In the genomic region with DNA sequence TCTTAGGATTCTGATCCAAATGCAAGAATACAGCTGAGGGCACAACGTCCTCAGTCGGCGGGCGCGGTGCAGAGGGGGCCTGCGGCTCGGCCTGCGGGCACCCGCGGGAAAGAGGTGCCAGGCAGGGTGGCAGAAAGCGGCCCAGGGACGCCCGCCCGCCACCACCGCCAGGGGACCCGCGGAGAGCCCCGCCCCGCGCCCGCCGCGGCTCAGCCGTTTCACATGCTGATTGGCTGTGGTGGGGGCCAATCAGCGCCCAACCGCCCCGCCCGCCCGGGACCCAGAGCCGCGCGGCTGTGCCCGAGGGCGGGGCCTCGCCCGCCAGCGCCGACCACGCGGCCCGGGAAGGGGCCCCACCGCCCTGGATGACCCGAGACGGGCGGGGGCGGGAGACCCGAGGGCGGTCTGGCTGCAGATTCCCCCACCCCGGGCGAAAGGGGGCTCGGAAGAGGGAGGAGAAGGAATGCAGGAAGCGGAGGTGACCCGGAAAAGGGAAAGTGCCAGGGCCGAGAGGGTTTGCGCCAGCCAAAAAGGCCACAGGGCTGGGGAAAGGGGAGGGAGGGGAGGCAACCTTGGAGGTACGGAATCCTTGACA, we compare ENCODE assay signal across 8 cellular contexts. TPM values are rescaled to one million over a fixed set of nuclear protein-coding genes. Genes with fewer than 3 reads are reported as not detected.
DNase-seq lines count a peak whose midpoint lies in the region; TF ChIP-seq lines count a peak whose summit lies in the region.

No MANE protein-coding gene starts in this region.

- H2BK120ac ChIP-seq in neuronal stem cell (ENCODE audit: low read depth, low read length): no peak overlapping the region

- WGBS in neuronal stem cell (ENCODE audit: extremely low coverage in 2 of 2, insufficient read length in 2 of 2, insufficient replicate concordance in 1 of 2), 2 donors: no CpG with 5 or more reads among the region's 56 CpGs

- peaks cover 15 to 98% of the 10 kb centered on the region in 2 donors for H3K36me3 ChIP-seq in neuronal stem cell (replicated peaks in 1 of 2; ENCODE audit: control insufficient read depth in 2 of 2, insufficient read depth in 2 of 2, low read length in 2 of 2)

- H2BK5ac ChIP-seq in neuronal stem cell (ENCODE audit: low read length): no peak overlapping the region

- H3K4me3 ChIP-seq in neuronal stem cell (ENCODE audit: low read length in 2 of 2): peak overlapping the region in 1 of 2 donors; percentile 77

- H2BK12ac ChIP-seq in neuronal stem cell (ENCODE audit: low read length): no peak overlapping the region

- H3K9me3 ChIP-seq in neuronal stem cell (replicated peaks in 1 of 2; ENCODE audit: control insufficient read depth in 2 of 2, insufficient read depth in 1 of 2, low read depth in 1 of 2, low read length in 2 of 2): peaks cover 0 to 80% of the 10 kb centered on the region in 2 donors

- H2AFZ ChIP-seq in neuronal stem cell (ENCODE audit: low read length): no peak overlapping the region

- H2BK15ac ChIP-seq in neuronal stem cell (ENCODE audit: low read length): no peak overlapping the region

- no peak overlapping the region for H3K14ac ChIP-seq in neuronal stem cell (ENCODE audit: low read length)

- peaks cover 7% of the 10 kb centered on the region for H3K79me1 ChIP-seq in neuronal stem cell (ENCODE audit: low read depth, low read length)

- no peak overlapping the region for H3K23ac ChIP-seq in neuronal stem cell (ENCODE audit: low read depth, low read length, poor library complexity)

- no peak overlapping the region for H3K4ac ChIP-seq in neuronal stem cell (ENCODE audit: low read length)

- peak overlapping the region; percentile 92 for H3K18ac ChIP-seq in neuronal stem cell (ENCODE audit: low read length)

- in situ Hi-C loops in G401 (cut with HindIII; ENCODE audit: low sequenced_read_pairs): loop anchor here (25.0 kb wide), 1 partner anchor 304 kb away; no protein-coding TSS in a partner anchor

- H3K27ac ChIP-seq in neuronal stem cell (replicated peaks; ENCODE audit: low read length) (peak overlapping the region; percentile 49), substantia nigra (ENCODE audit: low read depth, low read length, poor library complexity, severe bottlenecking) (peak overlapping the region; percentile 88)

- no peak overlapping the region for H4K8ac ChIP-seq in neuronal stem cell (ENCODE audit: low read depth, low read length)

- peak; percentile 64 for TF ChIP-seq POLR2A in Raji (IDR thresholded peaks at IDR 0.05; ENCODE audit: insufficient read depth, low read depth, low read length)

- no peaks in the 10 kb centered on the region for H3K27me3 ChIP-seq in neuronal stem cell (ENCODE audit: control insufficient read depth in 3 of 3, insufficient read depth in 3 of 3, low read depth in 1 of 3, low read length in 3 of 3)

- H4K91ac ChIP-seq in neuronal stem cell (ENCODE audit: low read depth, low read length, poor library complexity): no peak overlapping the region

- peak; percentile 88 for DNase-seq in G401 (ENCODE audit: low spot score)
- peak; percentile 76 for DNase-seq in H4 (ENCODE audit: low spot score)
- DNase-seq in activated gamma-delta T cell treated with anti-CD3 and anti-CD28 coated beads, Interleukin-2, amount 50 U/mL, for 16 hours (ENCODE audit: low read depth): peak; percentile 87
- DNase-seq in foreskin melanocyte: peak; percentile 68
- peak; percentile 83 for DNase-seq in neuronal stem cell (ENCODE audit: low spot score)
- DNase-seq in substantia nigra (lab: John Stamatoyannopoulos, UW): peak; percentile 47 to 97 (median 88)

- peak; percentile 13; the same call in 1 of the 2 replicates for TF ChIP-seq CTCF in LNCAP (IDR thresholded peaks at IDR 0.05)

- peaks cover 15 to 24% of the 10 kb centered on the region in 2 donors for H3K4me1 ChIP-seq in neuronal stem cell (ENCODE audit: control insufficient read depth in 2 of 2, insufficient read depth in 1 of 2, low read depth in 1 of 2, low read length in 2 of 2)

- peak overlapping the region; percentile 78 for H3K9ac ChIP-seq in neuronal stem cell (ENCODE audit: low read depth, low read length, poor library complexity)

- H3K4me2 ChIP-seq in neuronal stem cell (ENCODE audit: insufficient read depth, low read length, poor library complexity, severe bottlenecking): peak overlapping the region; percentile 87

- H2AK5ac ChIP-seq in neuronal stem cell (ENCODE audit: low read depth, low read length): no peak overlapping the region

RNA-seq across cellular contexts. Expression of a gene that starts 8.0 kb away (rescaled TPM):
- 24.6 and 26.5 TPM in 2 replicates for total RNA-seq in G401 (2014; rRNA removed; shearing (Covaris generic))
- 3.4 and 6.0 TPM in 2 replicates for total RNA-seq in H4 (2014; rRNA removed; shearing (Covaris generic))
- polyA plus RNA-seq in neuronal stem cell (2013, experiment 1 of 2): 11.0 TPM
- 11.6 TPM for polyA plus RNA-seq in neuronal stem cell (2013, experiment 2 of 2)

RNA-seq across cellular contexts. Expression of a gene that starts 44.3 kb away (rescaled TPM):
- total RNA-seq in G401 (2014; rRNA removed; shearing (Covaris generic)): 4.0 and 7.9 TPM in 2 replicates
- 3.3 and 6.6 TPM in 2 replicates for total RNA-seq in H4 (2014; rRNA removed; shearing (Covaris generic))
- polyA plus RNA-seq in neuronal stem cell (2013, experiment 1 of 2): 16.6 TPM
- polyA plus RNA-seq in neuronal stem cell (2013, experiment 2 of 2): 15.3 TPM
